In the genomic region with DNA sequence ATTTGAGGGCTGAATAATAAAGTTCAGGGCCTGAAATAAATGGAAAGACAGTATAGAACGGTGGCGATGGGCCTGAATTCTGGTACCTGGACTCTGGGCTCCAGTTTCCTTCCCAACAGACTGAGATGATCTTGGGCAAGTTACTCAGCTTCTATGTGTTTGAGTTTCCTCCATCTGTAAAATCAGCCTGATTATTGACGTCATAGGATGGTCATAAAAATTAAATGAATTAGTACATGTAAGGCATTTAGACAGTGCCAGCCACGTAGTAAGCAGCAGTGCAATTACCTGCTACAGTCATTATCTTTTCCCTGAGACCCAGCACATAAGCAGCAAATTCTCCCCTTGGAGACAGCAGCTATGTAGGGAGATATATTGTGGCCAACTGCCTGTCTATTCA, we compare ENCODE assay signal across 21 cellular contexts.
"Had no signal": no experiment of that assay in that cellular context is flagged by ENCODE, and none has a peak within 500 bp of the region (broad histone marks: within the 10 kb centered on the region; RNA-seq: fewer than 3 reads in every experiment).

No MANE protein-coding gene starts in this region.

- H3K4me3 ChIP-seq: colonic mucosa, esophagus squamous epithelium, gastrocnemius medialis, heart right ventricle, left lung, lower lobe of right lung, mucosa of descending colon had no signal

- H3K36me3 ChIP-seq: colonic mucosa, esophagus squamous epithelium, gastrocnemius medialis, heart right ventricle, left lung, lower lobe of right lung had no signal

- DNase-seq: colonic mucosa; cortex of kidney; effector CD8-positive, alpha-beta T cell; effector memory CD8-positive, alpha-beta T cell; endodermal cell; erythroblast; esophagus squamous epithelium; foreskin fibroblast; foreskin melanocyte; gastrocnemius medialis; glutamatergic neuron; head of caudate nucleus; heart right ventricle; hippocampal formation; left cardiac atrium; left lung; left ventricle myocardium superior; lower lobe of right lung; mesenchymal stem cell; mucosa of descending colon had no signal

- H3K27ac ChIP-seq: colonic mucosa, epithelial cell of prostate, esophagus squamous epithelium, gastrocnemius medialis, heart right ventricle, left lung, lower lobe of right lung had no signal

- H3K27me3 ChIP-seq: colonic mucosa, esophagus squamous epithelium, gastrocnemius medialis, heart right ventricle, left lung had no signal

- H3K4me1 ChIP-seq: colonic mucosa, esophagus squamous epithelium, gastrocnemius medialis, left lung had no signal

- H3K9me3 ChIP-seq: colonic mucosa, esophagus squamous epithelium, gastrocnemius medialis, heart right ventricle, left lung, lower lobe of right lung, mucosa of descending colon had no signal
